1 cellular context compared by ENCODE assay signal in genomic region chr15:87348746-87349145, GRCh38.
TF ChIP-seq lines count a peak whose summit lies in the region.

No MANE protein-coding gene starts in this region.

TF ChIP-seq in K562, 482 proteins besides CTCF, POLR2A, EP300 and RAD21 (continued from another document):
- TF ChIP-seq ZNF395 (CRISPR knock-in tag; IDR thresholded peaks at IDR 0.05) (no peak), ILF3 (IDR thresholded peaks at IDR 0.05; ENCODE audit: borderline replicate concordance) (no peak), FOSL1 (tag; conservative IDR thresholded peaks at IDR 0.05) (peak; percentile 50), SLC30A9 (CRISPR knock-in tag; IDR thresholded peaks at IDR 0.05) (no peak), GATA2 (CRISPR knock-in tag; IDR thresholded peaks at IDR 0.05) (no peak), ATF3 (IDR thresholded peaks at IDR 0.05) (peak; percentile 16; the same call in 1 of the 2 replicates), ATF3 (CRISPR knock-in tag; conservative IDR thresholded peaks at IDR 0.05) (no peak)
TF ChIP-seq in K562: peak in this region for 4.
